ENCODE assay signal across 20 cellular contexts in genomic region chr9:5392285-5392684, GRCh38.
"Had no signal": no experiment of that assay in that cellular context is flagged by ENCODE, and none has a peak within 500 bp of the region (broad histone marks: within the 10 kb centered on the region; RNA-seq: fewer than 3 reads in every experiment).

No MANE protein-coding gene starts in this region.

- DNase-seq: activated CD4-positive, alpha-beta T cell treated with anti-CD3 and anti-CD28 coated beads for 1 hour; activated CD4-positive, alpha-beta T cell treated with anti-CD3 and anti-CD28 coated beads, Interleukin-2, amount 50 U/mL, for 1 hour; activated gamma-delta T cell treated with Interleukin-2 at 50 U/mL for 16 hours; activated T-cell treated with anti-CD3 and anti-CD28 coated beads, Interleukin-2, amount 50 U/mL, for 1 hour; glutamatergic neuron; left cardiac atrium; ovary; spleen; stimulated activated CD4-positive, alpha-beta T cell treated with anti-CD3 and anti-CD28 coated beads, Interleukin-4, amount 100 ng/mL, for 1 hour; stimulated activated naive CD4-positive, alpha-beta T cell; testis; trophoblast cell; uterus; WERI-Rb-1 had no signal

- H3K4me3 ChIP-seq: breast epithelium, coronary artery, hepatocyte, ovary, prostate gland, right atrium auricular region, spleen, testis, uterus had no signal

- H3K27ac ChIP-seq: breast epithelium, coronary artery, hepatocyte, neutrophil, ovary, prostate gland, right atrium auricular region, spleen, testis, uterus, WERI-Rb-1 had no signal
